ENCODE assay signal across 31 cellular contexts in genomic region chr10:118052816-118053215, GRCh38.
"Had no signal": no experiment of that assay in that cellular context is flagged by ENCODE, and none has a peak within 500 bp of the region (broad histone marks: within the 10 kb centered on the region; RNA-seq: fewer than 3 reads in every experiment).

No MANE protein-coding gene starts in this region.

- H3K4me1 ChIP-seq: neural progenitor cell, psoas muscle, spleen, testis, tibial artery, transverse colon, upper lobe of right lung, uterus had no signal

- H3K27me3 ChIP-seq: neural progenitor cell, ovary, spleen, suprapubic skin, testis, tibial artery, transverse colon, upper lobe of right lung, uterus had no signal

- H3K4me1 Mint-ChIP-seq: natural killer cell; nephron; stimulated activated memory B cell treated with anti-CD40 and anti-IgM and Interleukin-4, amounts not matched to agents 10 μg/mL and 1 μg/mL and 100 μg/mL, for 72 hours; stimulated activated naive CD8-positive, alpha-beta T cell treated with anti-CD3 and anti-CD28 coated beads, Interleukin-15, amount 100 ng/mL, for 72 hours had no signal

- H2AFZ ChIP-seq: neural progenitor cell, parathyroid adenoma had no signal

- H3K9ac ChIP-seq: neural progenitor cell, parathyroid adenoma had no signal

- ATAC-seq: natural killer cell; psoas muscle; right cardiac atrium; sciatic nerve; stimulated activated memory B cell treated with anti-CD40 and anti-IgM and Interleukin-4, amounts not matched to agents 10 μg/mL and 1 μg/mL and 100 μg/mL, for 72 hours; stimulated activated naive CD8-positive, alpha-beta T cell treated with anti-CD3 and anti-CD28 coated beads, Interleukin-15, amount 100 ng/mL, for 72 hours; stimulated activated naive CD8-positive, alpha-beta T cell treated with anti-CD3 and anti-CD28 coated beads, Interleukin-15, Interleukin-2, amounts not matched to agents 100 U/mL and 50 U/mL, for 24 hours; upper lobe of right lung had no signal

- H3K9me3 ChIP-seq: ovary, psoas muscle, spleen, suprapubic skin, testis, tibial artery, transverse colon, upper lobe of right lung, uterus had no signal

- H3K9me3 Mint-ChIP-seq: natural killer cell; nephron; neural progenitor cell; stimulated activated memory B cell treated with anti-CD40 and anti-IgM and Interleukin-4, amounts not matched to agents 10 μg/mL and 1 μg/mL and 100 μg/mL, for 72 hours; stimulated activated naive CD8-positive, alpha-beta T cell treated with anti-CD3 and anti-CD28 coated beads, Interleukin-15, amount 100 ng/mL, for 72 hours; type B pancreatic cell had no signal

- H3K36me3 ChIP-seq: neural progenitor cell, ovary, spleen, suprapubic skin, tibial artery, transverse colon, upper lobe of right lung, uterus had no signal

- H3K79me2 ChIP-seq: parathyroid adenoma had no signal

- H3K36me3 Mint-ChIP-seq: natural killer cell; neural progenitor cell; stimulated activated memory B cell treated with anti-CD40 and anti-IgM and Interleukin-4, amounts not matched to agents 10 μg/mL and 1 μg/mL and 100 μg/mL, for 72 hours; type B pancreatic cell had no signal

- H3K4me2 ChIP-seq: neural progenitor cell, smooth muscle cell had no signal

- H3K27me3 Mint-ChIP-seq: progenitor cell of endocrine pancreas, type B pancreatic cell had no signal

- H3K4me3 ChIP-seq: neural progenitor cell, ovary, psoas muscle, skin epidermis, smooth muscle cell, spleen, suprapubic skin, testis, tibial artery, transverse colon, upper lobe of right lung, uterus had no signal

- H3K27ac ChIP-seq: neural progenitor cell, ovary, parathyroid adenoma, psoas muscle, skin epidermis, spleen, suprapubic skin, testis, tibial artery, transverse colon, upper lobe of right lung, uterus had no signal

- DNase-seq: natural killer cell; occipital lobe; ovary; posterior cingulate gyrus; psoas muscle; right cardiac atrium; spleen; stimulated activated CD4-positive, alpha-beta T cell treated with anti-CD3 and anti-CD28 coated beads, Interleukin-12 subunit alpha, Interleukin-12 subunit beta, amount 100 ng/mL, for 4 hours; stimulated activated CD4-positive, alpha-beta T cell treated with anti-CD3 and anti-CD28 coated beads, Interleukin-1b, Interleukin-23, amount 100 ng/mL, for 48 hours; stimulated activated CD4-positive, alpha-beta T cell treated with anti-CD3 and anti-CD28 coated beads, Interleukin-4, amount 100 ng/mL, for 1 hour; stimulated activated CD4-positive, alpha-beta T cell treated with anti-CD3 and anti-CD28 coated beads, Interleukin-4, amount 100 ng/mL, for 4 hours; stimulated activated CD8-positive, alpha-beta memory T cell treated with anti-CD3 and anti-CD28 coated beads, Interleukin-4, amount 100 ng/mL, for 48 hours; stimulated activated naive CD4-positive, alpha-beta T cell; stimulated activated naive CD8-positive, alpha-beta T cell treated with anti-CD3 and anti-CD28 coated beads, Interleukin-15, amount 100 ng/mL, for 72 hours; stimulated activated naive CD8-positive, alpha-beta T cell treated with anti-CD3 and anti-CD28 coated beads, Interleukin-15, Interleukin-2, amounts not matched to agents 100 U/mL and 50 U/mL, for 24 hours; substantia nigra; testis; tibial artery; transverse colon; upper lobe of right lung; uterus had no signal

- H3K27ac Mint-ChIP-seq: natural killer cell; nephron; neural progenitor cell; progenitor cell of endocrine pancreas; stimulated activated memory B cell treated with anti-CD40 and anti-IgM and Interleukin-4, amounts not matched to agents 10 μg/mL and 1 μg/mL and 100 μg/mL, for 72 hours; stimulated activated naive CD8-positive, alpha-beta T cell treated with anti-CD3 and anti-CD28 coated beads, Interleukin-15, amount 100 ng/mL, for 72 hours; type B pancreatic cell had no signal

- H3K4me3 Mint-ChIP-seq: natural killer cell; nephron; neural progenitor cell; stimulated activated memory B cell treated with anti-CD40 and anti-IgM and Interleukin-4, amounts not matched to agents 10 μg/mL and 1 μg/mL and 100 μg/mL, for 72 hours; stimulated activated naive CD8-positive, alpha-beta T cell treated with anti-CD3 and anti-CD28 coated beads, Interleukin-15, amount 100 ng/mL, for 72 hours; type B pancreatic cell had no signal
